In genomic region chr4:174398728-174399127, GRCh38 we compare ENCODE assay signal across 16 cellular contexts.
DNase-seq lines count a peak whose midpoint lies in the region; ATAC-seq, FAIRE-seq and TF ChIP-seq lines count a peak whose summit lies in the region.
"Had no signal": no experiment of that assay in that cellular context is flagged by ENCODE, and none has a peak within 500 bp of the region (broad histone marks: within the 10 kb centered on the region; RNA-seq: fewer than 3 reads in every experiment).

No MANE protein-coding gene starts in this region.

- no peak for FAIRE-seq in D721Med (lab: Jason Lieb, UNC)
- FAIRE-seq: frontal cortex, GM19239 had no signal

- H3K4me1 ChIP-seq in ACC112 (ENCODE audit: control insufficient read depth, insufficient read depth, low read length, unreplicated experiment): peaks cover 28% of the 10 kb centered on the region
- H3K4me1 ChIP-seq in aorta (ENCODE audit: control insufficient read depth in 1 of 2, insufficient read depth in 2 of 2, low read length in 2 of 2): no peaks in the 10 kb centered on the region

- intact Hi-C loops in aorta (cut with DNase I): no loop called here

- in situ Hi-C loops in astrocyte of the spinal cord (cut with HindIII; ENCODE audit: low sequenced_read_pairs): no loop called here

- H3K27me3 ChIP-seq in ACC112 (ENCODE audit: insufficient read depth, low read length): no peaks in the 10 kb centered on the region
- no peaks in the 10 kb centered on the region for H3K27me3 ChIP-seq in aorta (ENCODE audit: control insufficient read depth in 1 of 2, insufficient read depth in 2 of 2, low read length in 1 of 2)

- H3K36me3 ChIP-seq in ACC112 (ENCODE audit: insufficient read depth, low read length) (no peaks in the 10 kb centered on the region), aorta (ENCODE audit: control insufficient read depth in 1 of 2, insufficient read depth in 2 of 2, low read length in 1 of 2) (no peaks in the 10 kb centered on the region)

- peak overlapping the region; percentile 4 for H2AFZ ChIP-seq in ACC112 (ENCODE audit: low read length, unreplicated experiment)

- no peak for ATAC-seq in aorta (ENCODE audit: low FRiP score)

- DNase-seq in H4 (ENCODE audit: low spot score): peak; percentile 24
- DNase-seq in astrocyte of the spinal cord (ENCODE audit: low read depth, low spot score): peak; percentile 80
- DNase-seq in glomerular visceral epithelial cell (ENCODE audit: extremely low spot score): peak; percentile 29
- DNase-seq in D721Med (ENCODE audit: insufficient read length, low spot score): no peak
- DNase-seq in cortex of kidney (lab: John Stamatoyannopoulos, UW): no peak
- DNase-seq in aorta: no peak
- DNase-seq in NCI-H1048 (lab: John Stamatoyannopoulos, UW): no peak
- DNase-seq: activated naive CD4-positive, alpha-beta T cell treated with anti-CD3 and anti-CD28 coated beads, Interleukin-2, amount 10 ng/mL, durations not matched to agents 7 days and 5 days; immature natural killer cell; Kasumi-1; NCI-H2081; SIG-M5; stimulated activated CD4-positive, alpha-beta T cell treated with anti-CD3 and anti-CD28 coated beads, Interleukin-1b, Interleukin-23, amount 100 ng/mL, for 48 hours had no signal

- H3K4me3 ChIP-seq in ACC112 (ENCODE audit: low read depth, low read length) (no peak overlapping the region), astrocyte of the spinal cord (ENCODE audit: low read depth, low read length) (no peak overlapping the region), aorta (ENCODE audit: low read length in 2 of 2) (no peak overlapping the region)

- TF ChIP-seq CTCF in astrocyte of the spinal cord (IDR thresholded peaks at IDR 0.05; ENCODE audit: low read depth, low read length): no peak
- TF ChIP-seq CTCF in D721Med (IDR thresholded peaks at IDR 0.05; ENCODE audit: insufficient read depth, missing control alignments): no peak

- H3K27ac ChIP-seq in ACC112 (ENCODE audit: low read depth, low read length) (peak overlapping the region; percentile 40; the same call in 1 of the 2 replicates), aorta (ENCODE audit: low read depth in 1 of 2, low read length in 2 of 2) (no peak overlapping the region)

- no peaks in the 10 kb centered on the region for H3K79me2 ChIP-seq in ACC112 (ENCODE audit: control insufficient read depth, insufficient read depth, low read length, unreplicated experiment)

- H3K9me3 ChIP-seq in aorta (ENCODE audit: control insufficient read depth, low read length): no peaks in the 10 kb centered on the region

- 42 to 52% methylated on average over 2 of the region's 2 CpGs for WGBS in aorta, 2 donors

Comparison
In these comparisons a context has a peak if more than half of its experiments do, and no peak if none do; other contexts are left out.
1. DNase-seq: peak in H4 (single experiment), astrocyte of the spinal cord (single experiment) and glomerular visceral epithelial cell (single experiment); none in D721Med (single experiment), cortex of kidney (single experiment), aorta (0 of 2) and NCI-H1048 (single experiment).